In genomic region chr19:52602931-52603330, GRCh38 we compare ENCODE assay signal across 18 cellular contexts. TPM values are rescaled to one million over a fixed set of nuclear protein-coding genes. Genes with fewer than 3 reads are reported as not detected.
DNase-seq lines count a peak whose midpoint lies in the region; ATAC-seq and TF ChIP-seq lines count a peak whose summit lies in the region.
"Had no signal": no experiment of that assay in that cellular context is flagged by ENCODE, and none has a peak within 500 bp of the region (broad histone marks: within the 10 kb centered on the region; RNA-seq: fewer than 3 reads in every experiment).

No MANE protein-coding gene starts in this region.

- no peak overlapping the region for H2AK5ac ChIP-seq in H9 (ENCODE audit: insufficient read length, low read length)

- no peak overlapping the region for H3K9ac ChIP-seq in H9 (ENCODE audit: extremely low read depth, insufficient read length, low read length)

- TF ChIP-seq CTCF in right atrium auricular region (IDR thresholded peaks at IDR 0.05) = no peak
- TF ChIP-seq CTCF in heart right ventricle (IDR thresholded peaks at IDR 0.05) = no peak
- TF ChIP-seq CTCF in RWPE1 (conservative IDR thresholded peaks at IDR 0.05; ENCODE audit: low read depth) = no peak
- TF ChIP-seq CTCF in vagina (IDR thresholded peaks at IDR 0.05) = no peak
- TF ChIP-seq CTCF in H9 (conservative IDR thresholded peaks at IDR 0.05) = no peak

- no peak overlapping the region for H4K91ac ChIP-seq in H9 (ENCODE audit: insufficient read length, low read depth, low read length)

- ATAC-seq in heart right ventricle = no peak
- no peak for ATAC-seq in GM21381 (IDR thresholded peaks at IDR 0.05; ENCODE audit: unreplicated experiment)
- ATAC-seq: activated CD8-positive, alpha-beta memory T cell treated with anti-CD3 and anti-CD28 coated beads, Interleukin-2, amount 10 ng/mL, durations not matched to agents 7 days and 5 days; left cardiac atrium; T-helper 17 cell had no signal

- H4K8ac ChIP-seq in H9 (replicated peaks; ENCODE audit: insufficient read length, low read depth, low read length) = no peak overlapping the region

- H3K4me1 Mint-ChIP-seq in immature natural killer cell (peaks cover 41 to 53% of the 10 kb centered on the region in 2 donors), H9 (peaks cover 19 to 25% of the 10 kb centered on the region in 2 experiments)

- H3K27me3 ChIP-seq in right atrium auricular region = no peaks in the 10 kb centered on the region
- H3K27me3 ChIP-seq in heart right ventricle = no peaks in the 10 kb centered on the region
- no peaks in the 10 kb centered on the region for H3K27me3 ChIP-seq in vagina
- H3K27me3 ChIP-seq in H9 (ENCODE audit: insufficient read depth, low read length) = no peaks in the 10 kb centered on the region; the same call in 1 of the 2 replicates
- H3K27me3 ChIP-seq: colonic mucosa, neutrophil had no signal

- H3K4me1 ChIP-seq in right atrium auricular region (peaks cover 0 to 10% of the 10 kb centered on the region in 2 donors), heart right ventricle (peaks cover 5 to 18% (median 12%) of the 10 kb centered on the region in 9 donors), vagina (peaks cover 15% of the 10 kb centered on the region), H9 (ENCODE audit: insufficient read depth, low read length) (no peaks in the 10 kb centered on the region; the same call in 1 of the 2 replicates)
- H3K4me1 ChIP-seq: colonic mucosa had no signal

- no peak overlapping the region for H3K4me3 ChIP-seq in right atrium auricular region
- no peak overlapping the region for H3K4me3 ChIP-seq in heart right ventricle
- no peak overlapping the region for H3K4me3 ChIP-seq in vagina
- H3K4me3 ChIP-seq: colonic mucosa had no signal

- H3K18ac ChIP-seq in H9 (ENCODE audit: insufficient read length, low read depth, low read length) = no peak overlapping the region

- H3K27ac ChIP-seq in right atrium auricular region (peak overlapping the region; percentile 56 to 81), heart right ventricle (peak overlapping the region in 1 of 10 donors; percentile 84), RWPE1 (no peak overlapping the region), vagina (peak overlapping the region; percentile 36), H9 (ENCODE audit: insufficient read length, low read depth, low read length) (no peak overlapping the region)
- H3K27ac ChIP-seq: colonic mucosa, neutrophil had no signal

- no peak overlapping the region for H3K4ac ChIP-seq in H9 (ENCODE audit: low read depth, low read length)

- peak overlapping the region; percentile 32 to 96 (median 95) for H3K4me3 Mint-ChIP-seq in immature natural killer cell
- H3K4me3 Mint-ChIP-seq in H9 = no peak overlapping the region

- H2BK15ac ChIP-seq in H9 (ENCODE audit: low read depth, low read length) = no peak overlapping the region

- H4K20me1 ChIP-seq in H9 (ENCODE audit: control insufficient read depth, insufficient read depth, insufficient read length) = no peaks in the 10 kb centered on the region

- no peaks in the 10 kb centered on the region for H3K36me3 ChIP-seq in right atrium auricular region
- peaks cover 0 to 3% (median 0%) of the 10 kb centered on the region in 9 donors for H3K36me3 ChIP-seq in heart right ventricle
- no peaks in the 10 kb centered on the region for H3K36me3 ChIP-seq in vagina
- H3K36me3 ChIP-seq: colonic mucosa, neutrophil had no signal

- 85 to 86% methylated on average over 2 of the region's 2 CpGs for WGBS in heart right ventricle, 2 donors
- WGBS in H9 (ENCODE audit: extremely low coverage, insufficient read length, low lambda C conversion rate) = no CpG with 5 or more reads among the region's 2 CpGs

- intact Hi-C loops in heart right ventricle (cut with DNase I) (loop anchor here in 1 of 10 donors (10.0 kb wide), 2 partner anchors 92 to 142 kb away; no protein-coding TSS in a partner anchor), vagina (cut with DNase I) (no loop called here)

- H2BK120ac ChIP-seq in H9 (ENCODE audit: low read depth, low read length, poor library complexity, severe bottlenecking) = no peak overlapping the region

- H3K27ac Mint-ChIP-seq in immature natural killer cell (peak overlapping the region in 2 of 6 donors; percentile 45 to 83), H9 (no peak overlapping the region)
- H3K27ac Mint-ChIP-seq: activated CD8-positive, alpha-beta memory T cell treated with anti-CD3 and anti-CD28 coated beads, Interleukin-2, amount 10 ng/mL, durations not matched to agents 7 days and 5 days; mesothelial cell of epicardium had no signal

- no peak overlapping the region for H2BK20ac ChIP-seq in H9 (ENCODE audit: low read depth, low read length, poor library complexity, severe bottlenecking)

- H3K14ac ChIP-seq in H9 (ENCODE audit: insufficient read depth, low read length) = no peak overlapping the region

- H3K27me3 Mint-ChIP-seq in immature natural killer cell (ENCODE audit: low read depth in 3 of 3) = peaks cover 0 to 4% (median 2%) of the 10 kb centered on the region in 3 donors
- H3K27me3 Mint-ChIP-seq in H9 (ENCODE audit: low read depth) = peaks cover 4% of the 10 kb centered on the region
- H3K27me3 Mint-ChIP-seq: activated CD8-positive, alpha-beta memory T cell treated with anti-CD3 and anti-CD28 coated beads, Interleukin-2, amount 10 ng/mL, durations not matched to agents 7 days and 5 days; T-helper 17 cell had no signal

- CTCF ChIA-PET in RWPE1 (lab: Yijun Ruan, JAX) = no interaction called here

- no peak overlapping the region for H3K4me2 ChIP-seq in H9 (ENCODE audit: insufficient read depth, insufficient read length, low read length)

- H3K79me1 ChIP-seq in H9 (ENCODE audit: insufficient read depth, low read depth, low read length, poor library complexity, severe bottlenecking) = no peaks in the 10 kb centered on the region

- POLR2A ChIA-PET in RWPE1 (lab: Yijun Ruan, JAX; ENCODE audit: low non-redundant PET) = no interaction called here

- H4K5ac ChIP-seq in H9 (ENCODE audit: insufficient read length, low read depth, low read length) = no peak overlapping the region

- H3K9me3 Mint-ChIP-seq in immature natural killer cell (peaks cover 0 to 2% (median 0%) of the 10 kb centered on the region in 6 donors), H9 (peaks cover 0 to 2% of the 10 kb centered on the region in 2 experiments; a peak in 1 of 5 replicates)
- H3K9me3 Mint-ChIP-seq: mesothelial cell of epicardium had no signal

- no peak overlapping the region for H3T11ph ChIP-seq in H9 (ENCODE audit: low read length)

- no peak overlapping the region for H3K23ac ChIP-seq in H9 (ENCODE audit: insufficient read length, low read depth, low read length)

- H2AFZ ChIP-seq in H9 (ENCODE audit: low read length) = no peak overlapping the region

- H2BK5ac ChIP-seq in H9 (ENCODE audit: insufficient read length, low read length) = no peak overlapping the region

- H3K56ac ChIP-seq in H9 (ENCODE audit: insufficient read length, low read depth, low read length) = no peak overlapping the region

- H3K36me3 Mint-ChIP-seq in immature natural killer cell = peaks cover 10 to 13% (median 13%) of the 10 kb centered on the region in 3 donors
- peaks cover 3 to 15% (median 4%) of the 10 kb centered on the region in 3 experiments; a peak in 4 of 7 replicates for H3K36me3 Mint-ChIP-seq in H9 (ENCODE audit: insufficient read depth in 1 of 3, low read depth in 3 of 3)

- H3K79me2 ChIP-seq in H9 (ENCODE audit: insufficient read depth, low read length) = no peaks in the 10 kb centered on the region

- H3K23me2 ChIP-seq in H9 (ENCODE audit: insufficient read length, low read depth, low read length, poor library complexity, severe bottlenecking) = peaks cover 9% of the 10 kb centered on the region

- DNase-seq in right atrium auricular region (ENCODE audit: low spot score) (no peak), heart right ventricle (no peak), RWPE1 (ENCODE audit: low spot score) (peak; percentile 23), immature natural killer cell (no peak), vagina (ENCODE audit: extremely low spot score in 2 of 2) (no peak), H9 (no peak), LoVo (ENCODE audit: low spot score) (no peak)
- DNase-seq: activated CD8-positive, alpha-beta memory T cell treated with anti-CD3 and anti-CD28 coated beads, Interleukin-2, amount 10 ng/mL, durations not matched to agents 7 days and 5 days; activated gamma-delta T cell treated with Interleukin-2 at 50 U/mL for 16 hours; colonic mucosa; GDM1; left cardiac atrium; SHP77 treated with DMSO at 0.1 percent for 48 hours; stimulated activated naive CD4-positive, alpha-beta T cell treated with Interleukin-2 at 50 U/mL for 16 hours; T-helper 17 cell had no signal

- no peak for TF ChIP-seq POLR2A in vagina (IDR thresholded peaks at IDR 0.05)

- H2BK12ac ChIP-seq in H9 (ENCODE audit: insufficient read length, low read depth, low read length) = no peak overlapping the region

- H3K9me3 ChIP-seq in right atrium auricular region = no peaks in the 10 kb centered on the region
- peaks cover 0 to 36% (median 0%) of the 10 kb centered on the region in 11 donors for H3K9me3 ChIP-seq in heart right ventricle
- no peaks in the 10 kb centered on the region for H3K9me3 ChIP-seq in vagina
- H3K9me3 ChIP-seq in H9 (ENCODE audit: control insufficient read depth, low read depth, low read length) = no peaks in the 10 kb centered on the region
- H3K9me3 ChIP-seq: colonic mucosa, neutrophil had no signal

RNA-seq across cellular contexts. Expression of gene ZNF701, which starts 32.8 kb away (rescaled TPM):
- 10 to 100 TPM; 12.7 to 13.6 TPM for total RNA-seq in right atrium auricular region
- total RNA-seq in heart right ventricle = 10 to 100 TPM; 11.3 to 27.9 (median 20.3) TPM
- polyA plus RNA-seq in heart right ventricle = 10 to 100 TPM in 1 of 2 donors, 1 to 10 TPM in 1; 3.0 to 20.5 TPM
- polyA plus RNA-seq in immature natural killer cell = 10 to 100 TPM in 2 of 3 donors, 1 to 10 TPM in 1; 2.7 to 25.1 (median 13.3) TPM
- 15.7 TPM for total RNA-seq in vagina
- total RNA-seq in H9 (2021) = 23.7 and 24.4 TPM in 2 replicates

RNA-seq across cellular contexts. Expression of gene ZNF83, which starts 35.2 kb away (rescaled TPM):
- 10 to 100 TPM; 16.6 to 24.4 TPM for total RNA-seq in right atrium auricular region
- 10 to 100 TPM; 10.3 to 21.4 (median 16.7) TPM for total RNA-seq in heart right ventricle
- polyA plus RNA-seq in heart right ventricle = 10 to 100 TPM; 10.7 to 89.3 TPM
- 10 to 100 TPM in 1 of 3 donors, 1 to 10 TPM in 2; 5.2 to 19.1 (median 8.3) TPM for polyA plus RNA-seq in immature natural killer cell
- 78.6 TPM for total RNA-seq in vagina
- 28.7 and 31.6 TPM in 2 replicates for total RNA-seq in H9 (2021)

Comparison
In these comparisons a context has a peak if more than half of its experiments do, and no peak if none do; other contexts are left out.
1. H3K27ac ChIP-seq: peak in right atrium auricular region (2 of 2) and vagina (single experiment); none in RWPE1 (single experiment) and H9 (single experiment).
2. H3K4me3 Mint-ChIP-seq: peak in immature natural killer cell (5 of 5); none in H9 (0 of 2).